Comparison of ENCODE assay signal across 24 cellular contexts in the genomic region with DNA sequence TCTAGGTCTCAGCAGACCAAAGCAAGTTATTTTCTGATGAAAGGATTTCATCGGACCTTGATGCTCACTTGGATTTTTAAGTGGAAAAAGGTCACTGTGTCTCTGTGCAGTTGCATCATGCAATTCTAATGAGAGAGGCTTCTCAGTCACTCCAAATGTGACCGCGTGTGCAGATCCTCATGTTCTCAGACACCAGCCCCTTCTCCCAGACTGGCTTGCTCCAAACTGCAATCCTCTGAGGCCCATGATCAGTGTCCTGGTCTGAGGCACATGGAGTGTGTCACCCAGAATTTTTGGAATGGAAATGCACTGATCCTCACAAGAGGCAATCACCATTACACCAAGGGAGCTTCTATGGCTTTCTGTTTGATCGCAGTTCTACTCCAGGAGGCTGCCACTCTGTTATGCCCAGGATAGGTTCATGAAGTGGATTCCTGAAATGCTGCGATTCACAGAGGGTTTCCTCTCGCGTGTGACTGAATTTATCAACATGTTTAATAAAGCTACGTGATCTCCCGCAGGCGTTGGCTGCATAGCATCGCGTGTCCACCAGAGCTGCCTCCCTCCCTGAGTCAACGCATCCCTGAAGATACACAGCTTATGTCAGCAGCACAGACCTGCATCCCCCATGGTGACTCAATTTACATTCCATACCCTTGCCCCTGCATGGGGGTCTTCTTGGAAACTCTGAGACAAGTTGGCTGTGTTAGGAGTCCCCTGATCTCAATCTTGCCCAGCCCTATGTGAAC.
DNase-seq lines count a peak whose midpoint lies in the region; ATAC-seq and TF ChIP-seq lines count a peak whose summit lies in the region.
"Had no signal": no experiment of that assay in that cellular context is flagged by ENCODE, and none has a peak within 500 bp of the region (broad histone marks: within the 10 kb centered on the region; RNA-seq: fewer than 3 reads in every experiment).

No MANE protein-coding gene starts in this region.

- H3K4me3 Mint-ChIP-seq in osteocyte (ENCODE audit: unreplicated experiment), result no peak overlapping the region
- H3K4me3 Mint-ChIP-seq in natural killer cell, result no peak overlapping the region
- H3K4me3 Mint-ChIP-seq: CD14-positive monocyte; CD4-positive, alpha-beta memory T cell; CD4-positive, CD25-positive, alpha-beta regulatory T cell; CD8-positive, alpha-beta memory T cell had no signal

- DNase-seq in esophagus muscularis mucosa (ENCODE audit: extremely low spot score) (peak; percentile 74), osteocyte (ENCODE audit: extremely low spot score, unreplicated experiment) (peak; percentile 40), thyroid gland (peak; percentile 48 to 52), natural killer cell (no peak), foreskin melanocyte (no peak)
- DNase-seq: 8988T; ACHN; BE2C; C1 segment of cervical spinal cord; CD4-positive, alpha-beta memory T cell; CD4-positive, CD25-positive, alpha-beta regulatory T cell; CD8-positive, alpha-beta memory T cell; COR-L47; DMS 273 treated with DMSO at 0.1 percent for 48 hours; DMS153; DMS53; DMS79; DND-41; EL; GDM1 had no signal

- no peaks in the 10 kb centered on the region for H3K9me3 ChIP-seq in esophagus muscularis mucosa
- H3K9me3 ChIP-seq in thyroid gland, result no peaks in the 10 kb centered on the region
- H3K9me3 ChIP-seq: BE2C, BLaER1 had no signal

- TF ChIP-seq EP300 in esophagus muscularis mucosa (IDR thresholded peaks at IDR 0.05), result no peak

- H3K9me3 Mint-ChIP-seq in osteocyte (ENCODE audit: unreplicated experiment) (no peaks in the 10 kb centered on the region), natural killer cell (no peaks in the 10 kb centered on the region)
- H3K9me3 Mint-ChIP-seq: CD4-positive, alpha-beta memory T cell; CD8-positive, alpha-beta memory T cell had no signal

- H3K36me3 ChIP-seq in esophagus muscularis mucosa, result no peaks in the 10 kb centered on the region
- H3K36me3 ChIP-seq in thyroid gland, result no peaks in the 10 kb centered on the region
- H3K36me3 ChIP-seq: BE2C, BLaER1 had no signal

- H3K4me3 ChIP-seq in esophagus muscularis mucosa (no peak overlapping the region), thyroid gland (replicated peaks in 1 of 3) (no peak overlapping the region)
- H3K4me3 ChIP-seq: BLaER1, GM12878 had no signal

- TF ChIP-seq POLR2A in esophagus muscularis mucosa (IDR thresholded peaks at IDR 0.05; ENCODE audit: low read depth) (no peak), thyroid gland (IDR thresholded peaks at IDR 0.05) (no peak)

- H3K36me3 Mint-ChIP-seq in osteocyte (ENCODE audit: unreplicated experiment) (no peaks in the 10 kb centered on the region), natural killer cell (no peaks in the 10 kb centered on the region)
- H3K36me3 Mint-ChIP-seq: CD14-positive monocyte; CD4-positive, alpha-beta memory T cell; CD4-positive, CD25-positive, alpha-beta regulatory T cell; CD8-positive, alpha-beta memory T cell had no signal

- H3K4me1 Mint-ChIP-seq in osteocyte (ENCODE audit: unreplicated experiment) (peaks cover 11% of the 10 kb centered on the region), natural killer cell (no peaks in the 10 kb centered on the region)
- H3K4me1 Mint-ChIP-seq: CD14-positive monocyte; CD4-positive, alpha-beta memory T cell; CD4-positive, CD25-positive, alpha-beta regulatory T cell; CD8-positive, alpha-beta memory T cell had no signal

- H3K27ac ChIP-seq in esophagus muscularis mucosa (replicated peaks in 1 of 4) (no peak overlapping the region), thyroid gland (peak overlapping the region in 2 of 3 donors; percentile 4 to 36)
- H3K27ac ChIP-seq: BLaER1 had no signal

- peaks cover 0 to under 1% (median 0%) of the 10 kb centered on the region in 4 donors for H3K4me1 ChIP-seq in esophagus muscularis mucosa
- peaks cover 8 to 30% of the 10 kb centered on the region in 2 donors for H3K4me1 ChIP-seq in thyroid gland
- H3K4me1 ChIP-seq: BE2C, BLaER1 had no signal

- TF ChIP-seq CTCF in esophagus muscularis mucosa (IDR thresholded peaks at IDR 0.05), result no peak
- no peak for TF ChIP-seq CTCF in osteocyte (IDR thresholded peaks at IDR 0.05)
- TF ChIP-seq CTCF in thyroid gland (IDR thresholded peaks at IDR 0.05), result no peak
- no peak for TF ChIP-seq CTCF in natural killer cell (IDR thresholded peaks at IDR 0.05)

- H3K27me3 Mint-ChIP-seq in osteocyte (ENCODE audit: unreplicated experiment), result no peaks in the 10 kb centered on the region
- peaks cover 2 to 9% of the 10 kb centered on the region in 2 donors for H3K27me3 Mint-ChIP-seq in natural killer cell (ENCODE audit: low read depth in 2 of 2)

- 82% methylated on average over 13 of the region's 13 CpGs for WGBS in esophagus muscularis mucosa
- WGBS in thyroid gland, 2 donors, result 60 to 63% methylated on average over 13 of the region's 13 CpGs

- peaks cover 0 to 35% (median 0%) of the 10 kb centered on the region in 4 donors for H3K27me3 ChIP-seq in esophagus muscularis mucosa
- no peaks in the 10 kb centered on the region for H3K27me3 ChIP-seq in thyroid gland
- H3K27me3 ChIP-seq: BE2C, BLaER1 had no signal

- no peak overlapping the region for H3K27ac Mint-ChIP-seq in osteocyte (ENCODE audit: unreplicated experiment)
- H3K27ac Mint-ChIP-seq in natural killer cell, result no peak overlapping the region
- H3K27ac Mint-ChIP-seq: CD4-positive, alpha-beta memory T cell; CD4-positive, CD25-positive, alpha-beta regulatory T cell; CD8-positive, alpha-beta memory T cell had no signal

- intact Hi-C loops in esophagus muscularis mucosa (cut with DNase I) (no loop called here), thyroid gland (cut with DNase I) (no loop called here), natural killer cell (cut with micrococcal nuclease) (no loop called here)

- no peak for ATAC-seq in natural killer cell
- ATAC-seq in HG02970 (IDR thresholded peaks at IDR 0.05; ENCODE audit: low FRiP score, unreplicated experiment), result no peak
- ATAC-seq: GM12878 had no signal

Comparison
In these comparisons a context has a peak if more than half of its experiments do, and no peak if none do; other contexts are left out.
1. DNase-seq: peak in esophagus muscularis mucosa (single experiment), osteocyte (single experiment) and thyroid gland (2 of 2); none in natural killer cell (single experiment) and foreskin melanocyte (single experiment).
2. H3K27ac ChIP-seq: peak in thyroid gland (2 of 3); none in esophagus muscularis mucosa (0 of 4).